Comparison of ENCODE assay signal across 8 cellular contexts in the genomic region with DNA sequence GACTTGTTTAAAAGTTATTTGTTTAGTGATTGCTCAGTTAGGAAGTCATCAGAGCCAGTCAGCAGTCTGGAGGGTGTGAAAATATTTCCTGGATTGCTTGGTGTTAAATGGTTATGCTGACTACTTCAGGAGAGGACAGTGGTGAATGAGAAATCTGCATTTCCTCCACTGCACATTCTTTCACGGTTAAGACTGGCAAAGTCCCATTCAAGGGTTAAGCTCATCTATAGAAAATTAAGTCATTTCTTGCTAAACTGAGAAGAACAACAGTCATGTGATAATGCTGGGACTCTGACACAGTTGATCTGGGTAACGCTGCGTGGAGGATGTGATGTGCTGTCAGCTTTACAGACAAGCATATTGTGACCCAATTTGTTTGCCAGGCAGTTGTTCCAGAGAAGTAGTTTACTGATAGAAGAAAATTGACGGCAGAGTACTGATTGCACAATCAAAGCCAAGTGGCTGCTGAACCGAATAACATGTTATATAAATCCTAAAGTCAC.
DNase-seq lines count a peak whose midpoint lies in the region; FAIRE-seq and TF ChIP-seq lines count a peak whose summit lies in the region.
"Had no signal": no experiment of that assay in that cellular context is flagged by ENCODE, and none has a peak within 500 bp of the region (broad histone marks: within the 10 kb centered on the region; RNA-seq: fewer than 3 reads in every experiment).

No MANE protein-coding gene starts in this region.

- peak; percentile 20 for DNase-seq in OCI-M1 (lab: John Stamatoyannopoulos, UW)
- DNase-seq in breast epithelium (ENCODE audit: low spot score in 2 of 2) = no peak
- DNase-seq in keratinocyte (ENCODE audit: low read depth, low spot score) = no peak
- no peak for DNase-seq in stomach
- no peak for DNase-seq in stimulated activated CD8-positive, alpha-beta memory T cell treated with anti-CD3 and anti-CD28 coated beads, Interleukin-4, amount 100 ng/mL, for 48 hours
- no peak for DNase-seq in HAP-1 (ENCODE audit: low spot score in 2 of 2)
- no peak for DNase-seq in medulla oblongata (ENCODE audit: extremely low spot score)

- H3K4me2 ChIP-seq in keratinocyte (ENCODE audit: control insufficient read depth, extremely low read depth, insufficient read depth, low read depth, low read length) = no peak overlapping the region

- H2AFZ ChIP-seq in keratinocyte (ENCODE audit: control insufficient read depth, low read length) = peak overlapping the region; percentile 18

- FAIRE-seq in keratinocyte (lab: Jason Lieb, UNC) = peak; percentile 71
- FAIRE-seq: H54 had no signal

- H3K4me3 ChIP-seq in breast epithelium = no peak overlapping the region
- no peak overlapping the region for H3K4me3 ChIP-seq in keratinocyte (ENCODE audit: control insufficient read depth in 2 of 3, extremely low read depth in 1 of 3, insufficient read depth in 2 of 3, low read depth in 1 of 3, low read length in 3 of 3)
- no peak overlapping the region for H3K4me3 ChIP-seq in stomach
- H3K4me3 ChIP-seq in HAP-1 = no peak overlapping the region

- H3K36me3 ChIP-seq in breast epithelium (no peaks in the 10 kb centered on the region), keratinocyte (ENCODE audit: control insufficient read depth in 2 of 2, extremely low read depth in 1 of 2, insufficient read depth in 2 of 2, low read length in 2 of 2) (no peaks in the 10 kb centered on the region), stomach (no peaks in the 10 kb centered on the region), HAP-1 (replicated peaks) (no peaks in the 10 kb centered on the region)

- WGBS in stomach, 5 donors = 8 to 32% (median 14%) methylated on average over 5 of the region's 5 CpGs

- TF ChIP-seq CTCF in breast epithelium (IDR thresholded peaks at IDR 0.05) (no peak), keratinocyte (optimal IDR thresholded peaks at IDR 0.05 in 1 of 3, IDR thresholded peaks at IDR 0.05 in 1 of 3, conservative IDR thresholded peaks at IDR 0.05 in 1 of 3; ENCODE audit: extremely low read depth in 1 of 3, insufficient read depth in 2 of 3, low read length in 3 of 3) (no peak), stomach (IDR thresholded peaks at IDR 0.05) (no peak)

- H3K79me2 ChIP-seq in keratinocyte (ENCODE audit: control insufficient read depth, insufficient read depth, low read length) = no peaks in the 10 kb centered on the region

- H4K20me1 ChIP-seq in keratinocyte (ENCODE audit: control insufficient read depth, extremely low read depth, insufficient read depth, low read length) = no peaks in the 10 kb centered on the region

- H3K9me1 ChIP-seq in keratinocyte (ENCODE audit: control insufficient read depth, extremely low read depth, insufficient read depth, low read length) = no peaks in the 10 kb centered on the region

- TF ChIP-seq POLR2A in breast epithelium (IDR thresholded peaks at IDR 0.05) (no peak), stomach (IDR thresholded peaks at IDR 0.05) (no peak)

- in situ Hi-C loops in HAP-1 (cut with MboI; ENCODE audit: low sequenced_read_pairs) = no loop called here

- no peak for TF ChIP-seq EP300 in stomach (IDR thresholded peaks at IDR 0.05)

- no peaks in the 10 kb centered on the region for H3K27me3 ChIP-seq in breast epithelium
- H3K27me3 ChIP-seq in keratinocyte (ENCODE audit: control insufficient read depth, extremely low read depth, insufficient read depth, low read length) = no peaks in the 10 kb centered on the region
- no peaks in the 10 kb centered on the region for H3K27me3 ChIP-seq in stomach
- H3K27me3 ChIP-seq in HAP-1 (ENCODE audit: low read depth) = peaks cover 3% of the 10 kb centered on the region; the same call in 1 of the 2 replicates

- H3K4me1 ChIP-seq in breast epithelium = peaks cover 0 to 6% of the 10 kb centered on the region in 2 donors
- H3K4me1 ChIP-seq in keratinocyte (ENCODE audit: control insufficient read depth, extremely low read depth, insufficient read depth, low read length) = peaks cover 19% of the 10 kb centered on the region
- H3K4me1 ChIP-seq in stomach = peaks cover 7 to 20% (median 13%) of the 10 kb centered on the region in 4 donors
- H3K4me1 ChIP-seq in HAP-1 = no peaks in the 10 kb centered on the region

- intact Hi-C loops in breast epithelium (cut with DNase I; ENCODE audit: low total_unique reads) (no loop called here), stomach (cut with DNase I; ENCODE audit: low total_unique reads) (no loop called here)

- dilution Hi-C loops in keratinocyte (cut with MboI; ENCODE audit: extremely low pct_ligation_motif_present, low sequenced_read_pairs) = no loop called here

- H3K27ac ChIP-seq in breast epithelium (peak overlapping the region; percentile 32 to 45), keratinocyte (ENCODE audit: control insufficient read depth, insufficient read depth, low read length) (no peak overlapping the region), stomach (peak overlapping the region in 4 of 5 donors; percentile 55 to 77 (median 60))

- H3K9me3 ChIP-seq in breast epithelium (no peaks in the 10 kb centered on the region), keratinocyte (ENCODE audit: control insufficient read depth, low read depth, low read length) (no peaks in the 10 kb centered on the region), stomach (no peaks in the 10 kb centered on the region), HAP-1 (no peaks in the 10 kb centered on the region)

- H3K9ac ChIP-seq in keratinocyte (ENCODE audit: control insufficient read depth, extremely low read depth, insufficient read depth, low read length) = no peak overlapping the region
